Comparison of ENCODE assay signal across 1 cellular context in the genomic region with DNA sequence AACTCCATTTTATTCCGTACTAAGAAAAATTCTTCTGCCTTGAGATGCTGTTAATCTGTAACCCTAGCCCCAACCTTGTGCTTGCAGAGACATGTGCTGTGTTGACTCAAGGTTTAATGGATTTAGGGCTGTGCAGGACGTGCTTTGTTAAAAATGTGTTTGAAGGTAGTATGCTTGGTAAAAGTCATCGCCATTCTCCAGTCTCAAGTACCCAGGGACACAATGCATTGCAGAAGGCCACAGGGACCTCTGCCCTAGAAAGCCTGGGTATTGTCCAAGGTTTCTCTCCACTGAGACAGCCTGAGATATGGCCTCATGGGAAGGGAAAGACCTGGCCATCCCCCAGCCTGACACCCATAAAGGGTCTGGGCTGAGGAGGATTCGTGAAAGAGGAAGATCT.
TF ChIP-seq lines count a peak whose summit lies in the region.
"Not testable (repeated sequence)": the region's sequence is repeated elsewhere in the genome, so short reads cannot be mapped to it uniquely, and the experiment has no call there.

No MANE protein-coding gene starts in this region.

TF ChIP-seq in HepG2, 621 proteins besides CTCF, POLR2A, EP300 and RAD21:
- TF ChIP-seq HDAC2 (CRISPR knock-in tag; IDR thresholded peaks at IDR 0.05) (0 out of 2 replicates have a peak, but pooled peaks have one; percentile 13), HNF1B (CRISPR knock-in tag; IDR thresholded peaks at IDR 0.05) (0 out of 2 replicates have a peak, but pooled peaks have one; percentile 28), RARA (CRISPR knock-in tag; IDR thresholded peaks at IDR 0.05) (peak; percentile 21; the same call in 1 of the 2 replicates), RXRA (CRISPR knock-in tag; IDR thresholded peaks at IDR 0.05) (peak; percentile 41; the same call in 1 of the 2 replicates), HMGXB4 (CRISPR knock-in tag; IDR thresholded peaks at IDR 0.05; ENCODE audit: borderline replicate concordance in 1 of 2, low read depth in 1 of 2) (peak in 1 of 2 experiments; percentile 28; a peak in 1 of 4 replicates), BRD4 (CRISPR knock-in tag; IDR thresholded peaks at IDR 0.05) (peak; percentile 59; the same call in 1 of the 2 replicates), FOXA3 (CRISPR knock-in tag; IDR thresholded peaks at IDR 0.05) (peak; percentile 64), ZNF761 (CRISPR knock-in tag; conservative IDR thresholded peaks at IDR 0.05) (0 out of 2 replicates have a peak, but pooled peaks have one; percentile 45), POGZ (CRISPR knock-in tag; IDR thresholded peaks at IDR 0.05) (peak; percentile 36; the same call in 1 of the 2 replicates), ZFX (CRISPR knock-in tag; IDR thresholded peaks at IDR 0.05; ENCODE audit: low read depth) (peak; percentile 29; the same call in 1 of the 2 replicates), MED1 (CRISPR knock-in tag; IDR thresholded peaks at IDR 0.05) (peak; percentile 51), ZNF609 (CRISPR knock-in tag; IDR thresholded peaks at IDR 0.05; ENCODE audit: borderline replicate concordance) (peak; percentile 31; the same call in 1 of the 2 replicates), RXRB (CRISPR knock-in tag; IDR thresholded peaks at IDR 0.05; ENCODE audit: borderline replicate concordance) (0 out of 2 replicates have a peak, but pooled peaks have one; percentile 11), FOXA1 (CRISPR knock-in tag; IDR thresholded peaks at IDR 0.05) (peak; percentile 67), SOX5 (CRISPR knock-in tag; IDR thresholded peaks at IDR 0.05; ENCODE audit: borderline replicate concordance) (peak; percentile 75), TAF1 (CRISPR knock-in tag; IDR thresholded peaks at IDR 0.05) (peak; percentile 18; the same call in 1 of the 2 replicates), SOX6 (CRISPR knock-in tag; IDR thresholded peaks at IDR 0.05) (peak; percentile 63), SAP130 (CRISPR knock-in tag; IDR thresholded peaks at IDR 0.05; ENCODE audit: low read depth) (peak; percentile 57), SALL1 (CRISPR knock-in tag; IDR thresholded peaks at IDR 0.05) (peak; percentile 28; the same call in 1 of the 2 replicates), PITX1 (CRISPR knock-in tag; IDR thresholded peaks at IDR 0.05) (peak; percentile 98), ZNF143 (CRISPR knock-in tag; IDR thresholded peaks at IDR 0.05) (peak; percentile 52; the same call in 1 of the 2 replicates), TCF7 (IDR thresholded peaks at IDR 0.05; ENCODE audit: low read depth) (peak; percentile 59), PPARG (CRISPR knock-in tag; conservative IDR thresholded peaks at IDR 0.05) (peak; percentile 90), HOXA3 (CRISPR knock-in tag; IDR thresholded peaks at IDR 0.05) (peak; percentile 42; the same call in 1 of the 2 replicates), GATAD2A (CRISPR knock-in tag; IDR thresholded peaks at IDR 0.05) (peak; percentile 59), SOX13 (IDR thresholded peaks at IDR 0.05) (peak; percentile 54; the same call in 1 of the 2 replicates), SOX13 (CRISPR knock-in tag; conservative IDR thresholded peaks at IDR 0.05 in 1 of 2, IDR thresholded peaks at IDR 0.05 in 1 of 2) (peak in 1 of 2 experiments; percentile 88; a peak in 2 of 4 replicates)
- TF ChIP-seq, protein P1, sequence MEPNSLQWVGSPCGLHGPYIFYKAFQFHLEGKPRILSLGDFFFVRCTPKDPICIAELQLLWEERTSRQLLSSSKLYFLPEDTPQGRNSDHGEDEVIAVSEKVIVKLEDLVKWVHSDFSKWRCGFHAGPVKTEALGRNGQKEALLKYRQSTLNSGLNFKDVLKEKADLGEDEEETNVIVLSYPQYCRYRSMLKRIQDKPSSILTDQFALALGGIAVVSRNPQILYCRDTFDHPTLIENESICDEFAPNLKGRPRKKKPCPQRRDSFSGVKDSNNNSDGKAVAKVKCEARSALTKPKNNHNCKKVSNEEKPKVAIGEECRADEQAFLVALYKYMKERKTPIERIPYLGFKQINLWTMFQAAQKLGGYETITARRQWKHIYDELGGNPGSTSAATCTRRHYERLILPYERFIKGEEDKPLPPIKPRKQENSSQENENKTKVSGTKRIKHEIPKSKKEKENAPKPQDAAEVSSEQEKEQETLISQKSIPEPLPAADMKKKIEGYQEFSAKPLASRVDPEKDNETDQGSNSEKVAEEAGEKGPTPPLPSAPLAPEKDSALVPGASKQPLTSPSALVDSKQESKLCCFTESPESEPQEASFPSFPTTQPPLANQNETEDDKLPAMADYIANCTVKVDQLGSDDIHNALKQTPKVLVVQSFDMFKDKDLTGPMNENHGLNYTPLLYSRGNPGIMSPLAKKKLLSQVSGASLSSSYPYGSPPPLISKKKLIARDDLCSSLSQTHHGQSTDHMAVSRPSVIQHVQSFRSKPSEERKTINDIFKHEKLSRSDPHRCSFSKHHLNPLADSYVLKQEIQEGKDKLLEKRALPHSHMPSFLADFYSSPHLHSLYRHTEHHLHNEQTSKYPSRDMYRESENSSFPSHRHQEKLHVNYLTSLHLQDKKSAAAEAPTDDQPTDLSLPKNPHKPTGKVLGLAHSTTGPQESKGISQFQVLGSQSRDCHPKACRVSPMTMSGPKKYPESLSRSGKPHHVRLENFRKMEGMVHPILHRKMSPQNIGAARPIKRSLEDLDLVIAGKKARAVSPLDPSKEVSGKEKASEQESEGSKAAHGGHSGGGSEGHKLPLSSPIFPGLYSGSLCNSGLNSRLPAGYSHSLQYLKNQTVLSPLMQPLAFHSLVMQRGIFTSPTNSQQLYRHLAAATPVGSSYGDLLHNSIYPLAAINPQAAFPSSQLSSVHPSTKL (CRISPR knock-in tag; IDR thresholded peaks at IDR 0.05): peak; percentile 72
- TF ChIP-seq, protein P2, sequence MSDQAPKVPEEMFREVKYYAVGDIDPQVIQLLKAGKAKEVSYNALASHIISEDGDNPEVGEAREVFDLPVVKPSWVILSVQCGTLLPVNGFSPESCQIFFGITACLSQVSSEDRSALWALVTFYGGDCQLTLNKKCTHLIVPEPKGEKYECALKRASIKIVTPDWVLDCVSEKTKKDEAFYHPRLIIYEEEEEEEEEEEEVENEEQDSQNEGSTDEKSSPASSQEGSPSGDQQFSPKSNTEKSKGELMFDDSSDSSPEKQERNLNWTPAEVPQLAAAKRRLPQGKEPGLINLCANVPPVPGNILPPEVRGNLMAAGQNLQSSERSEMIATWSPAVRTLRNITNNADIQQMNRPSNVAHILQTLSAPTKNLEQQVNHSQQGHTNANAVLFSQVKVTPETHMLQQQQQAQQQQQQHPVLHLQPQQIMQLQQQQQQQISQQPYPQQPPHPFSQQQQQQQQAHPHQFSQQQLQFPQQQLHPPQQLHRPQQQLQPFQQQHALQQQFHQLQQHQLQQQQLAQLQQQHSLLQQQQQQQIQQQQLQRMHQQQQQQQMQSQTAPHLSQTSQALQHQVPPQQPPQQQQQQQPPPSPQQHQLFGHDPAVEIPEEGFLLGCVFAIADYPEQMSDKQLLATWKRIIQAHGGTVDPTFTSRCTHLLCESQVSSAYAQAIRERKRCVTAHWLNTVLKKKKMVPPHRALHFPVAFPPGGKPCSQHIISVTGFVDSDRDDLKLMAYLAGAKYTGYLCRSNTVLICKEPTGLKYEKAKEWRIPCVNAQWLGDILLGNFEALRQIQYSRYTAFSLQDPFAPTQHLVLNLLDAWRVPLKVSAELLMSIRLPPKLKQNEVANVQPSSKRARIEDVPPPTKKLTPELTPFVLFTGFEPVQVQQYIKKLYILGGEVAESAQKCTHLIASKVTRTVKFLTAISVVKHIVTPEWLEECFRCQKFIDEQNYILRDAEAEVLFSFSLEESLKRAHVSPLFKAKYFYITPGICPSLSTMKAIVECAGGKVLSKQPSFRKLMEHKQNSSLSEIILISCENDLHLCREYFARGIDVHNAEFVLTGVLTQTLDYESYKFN (CRISPR knock-in tag; conservative IDR thresholded peaks at IDR 0.05): peak; percentile 63
- TF ChIP-seq, protein P3, sequence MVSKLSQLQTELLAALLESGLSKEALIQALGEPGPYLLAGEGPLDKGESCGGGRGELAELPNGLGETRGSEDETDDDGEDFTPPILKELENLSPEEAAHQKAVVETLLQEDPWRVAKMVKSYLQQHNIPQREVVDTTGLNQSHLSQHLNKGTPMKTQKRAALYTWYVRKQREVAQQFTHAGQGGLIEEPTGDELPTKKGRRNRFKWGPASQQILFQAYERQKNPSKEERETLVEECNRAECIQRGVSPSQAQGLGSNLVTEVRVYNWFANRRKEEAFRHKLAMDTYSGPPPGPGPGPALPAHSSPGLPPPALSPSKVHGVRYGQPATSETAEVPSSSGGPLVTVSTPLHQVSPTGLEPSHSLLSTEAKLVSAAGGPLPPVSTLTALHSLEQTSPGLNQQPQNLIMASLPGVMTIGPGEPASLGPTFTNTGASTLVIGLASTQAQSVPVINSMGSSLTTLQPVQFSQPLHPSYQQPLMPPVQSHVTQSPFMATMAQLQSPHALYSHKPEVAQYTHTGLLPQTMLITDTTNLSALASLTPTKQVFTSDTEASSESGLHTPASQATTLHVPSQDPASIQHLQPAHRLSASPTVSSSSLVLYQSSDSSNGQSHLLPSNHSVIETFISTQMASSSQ (IDR thresholded peaks at IDR 0.05; ENCODE audit: low read depth): peak; percentile 62
- TF ChIP-seq, protein P3 (CRISPR knock-in tag; IDR thresholded peaks at IDR 0.05; ENCODE audit: borderline replicate concordance): peak; percentile 88
- not testable (repeated sequence) for TF ChIP-seq FOXA1, SOX6 (IDR thresholded peaks at IDR 0.05)
